In genomic region chr13:95601216-95601615, GRCh38 we compare ENCODE assay signal across 36 cellular contexts. TPM values are rescaled to one million over a fixed set of nuclear protein-coding genes. Genes with fewer than 3 reads are reported as not detected.
"Had no signal": no experiment of that assay in that cellular context is flagged by ENCODE, and none has a peak within 500 bp of the region (broad histone marks: within the 10 kb centered on the region; RNA-seq: fewer than 3 reads in every experiment).

No MANE protein-coding gene starts in this region.

- H3K4me1 Mint-ChIP-seq: activated B cell treated with CpG ODN at 0.5 μM for 24 hours; activated CD4-positive, alpha-beta T cell treated with anti-CD3 and anti-CD28 coated beads, Interleukin-2, amount 10 ng/mL, durations not matched to agents 24 days and 14 days; activated CD8-positive, alpha-beta memory T cell treated with anti-CD3 and anti-CD28 coated beads, Interleukin-2, amount 10 ng/mL, durations not matched to agents 7 days and 5 days; endodermal cell; T-cell had no signal

- H3K4me3 Mint-ChIP-seq: activated B cell treated with CpG ODN at 0.5 μM for 24 hours; activated CD4-positive, alpha-beta memory T cell treated with anti-CD3 and anti-CD28 coated beads for 36 hours; activated CD4-positive, alpha-beta T cell treated with anti-CD3 and anti-CD28 coated beads, Interleukin-2, amount 10 ng/mL, durations not matched to agents 24 days and 14 days; activated CD8-positive, alpha-beta memory T cell treated with anti-CD3 and anti-CD28 coated beads, Interleukin-2, amount 10 ng/mL, durations not matched to agents 7 days and 5 days; activated CD8-positive, alpha-beta T cell treated with anti-CD3 and anti-CD28 coated beads, Interleukin-2, amount 10 ng/mL, durations not matched to agents 7 days and 5 days; activated naive CD8-positive, alpha-beta T cell; activated T-helper 1 cell treated with anti-CD3 and anti-CD28 coated beads, Interleukin-12 subunit alpha, Interleukin-12 subunit beta, Interleukin-2, Interleukin-4 antibody, amounts not matched to agents 30 ng/mL and 10 ng/mL and 1 ng/mL, durations not matched to agents 14 hours and 24 hours and 36 hours; brain; endodermal cell; T-cell; T-helper 1 cell treated with Interleukin-12 subunit alpha and Interleukin-12 subunit beta and Interleukin-4 antibody, amounts not matched to agents 30 μg/mL and 1 μg/mL, for 36 hours had no signal

- ATAC-seq: activated CD4-positive, CD25-positive, alpha-beta regulatory T cell treated with anti-CD3 and anti-CD28 coated beads, Interleukin-2, amount 50 U/mL, for 24 hours; activated CD8-positive, alpha-beta memory T cell treated with anti-CD3 and anti-CD28 coated beads, Interleukin-2, amount 10 ng/mL, durations not matched to agents 7 days and 5 days; activated CD8-positive, alpha-beta T cell treated with anti-CD3 and anti-CD28 coated beads, Interleukin-2, amount 10 ng/mL, durations not matched to agents 7 days and 5 days; T-cell had no signal

- H3K4me3 ChIP-seq: ascending aorta, breast epithelium, cardiac muscle cell, colonic mucosa, dorsolateral prefrontal cortex, esophagus squamous epithelium had no signal

- H3K27ac ChIP-seq: ascending aorta, breast epithelium, cardiac muscle cell, colonic mucosa, dorsolateral prefrontal cortex, epithelial cell of prostate, esophagus squamous epithelium, WERI-Rb-1 had no signal

- H3K36me3 Mint-ChIP-seq: activated CD4-positive, alpha-beta memory T cell treated with anti-CD3 and anti-CD28 coated beads for 36 hours; activated CD8-positive, alpha-beta memory T cell treated with anti-CD3 and anti-CD28 coated beads, Interleukin-2, amount 10 ng/mL, durations not matched to agents 7 days and 5 days; activated naive CD8-positive, alpha-beta T cell; T-cell had no signal

- H3K9me3 Mint-ChIP-seq: activated B cell treated with CpG ODN at 0.5 μM for 24 hours; activated CD4-positive, alpha-beta memory T cell treated with anti-CD3 and anti-CD28 coated beads for 36 hours; activated CD4-positive, alpha-beta T cell treated with anti-CD3 and anti-CD28 coated beads, Interleukin-2, amount 10 ng/mL, durations not matched to agents 24 days and 14 days; activated T-helper 1 cell treated with anti-CD3 and anti-CD28 coated beads, Interleukin-12 subunit alpha, Interleukin-12 subunit beta, Interleukin-2, Interleukin-4 antibody, amounts not matched to agents 30 ng/mL and 10 ng/mL and 1 ng/mL, durations not matched to agents 14 hours and 24 hours and 36 hours; brain; endodermal cell; T-cell; T-helper 1 cell treated with Interleukin-12 subunit alpha and Interleukin-12 subunit beta and Interleukin-4 antibody, amounts not matched to agents 30 μg/mL and 1 μg/mL, for 36 hours had no signal

- H3K27me3 Mint-ChIP-seq: brain had no signal

- H3K9me3 ChIP-seq: ascending aorta, breast epithelium, colonic mucosa, esophagus squamous epithelium had no signal

- H3K27ac Mint-ChIP-seq: activated B cell treated with CpG ODN at 0.5 μM for 24 hours; activated CD4-positive, alpha-beta memory T cell treated with anti-CD3 and anti-CD28 coated beads for 36 hours; activated CD4-positive, alpha-beta T cell treated with anti-CD3 and anti-CD28 coated beads, Interleukin-2, amount 10 ng/mL, durations not matched to agents 24 days and 14 days; activated CD8-positive, alpha-beta memory T cell treated with anti-CD3 and anti-CD28 coated beads, Interleukin-2, amount 10 ng/mL, durations not matched to agents 7 days and 5 days; activated CD8-positive, alpha-beta T cell treated with anti-CD3 and anti-CD28 coated beads, Interleukin-2, amount 10 ng/mL, durations not matched to agents 7 days and 5 days; activated naive CD8-positive, alpha-beta T cell; activated T-helper 1 cell treated with anti-CD3 and anti-CD28 coated beads, Interleukin-12 subunit alpha, Interleukin-12 subunit beta, Interleukin-2, Interleukin-4 antibody, amounts not matched to agents 30 ng/mL and 10 ng/mL and 1 ng/mL, durations not matched to agents 14 hours and 24 hours and 36 hours; endodermal cell; T-cell; T-helper 1 cell treated with Interleukin-12 subunit alpha and Interleukin-12 subunit beta and Interleukin-4 antibody, amounts not matched to agents 30 μg/mL and 1 μg/mL, for 36 hours had no signal

- H3K4me1 ChIP-seq: ascending aorta, colonic mucosa had no signal

- H3K36me3 ChIP-seq: breast epithelium, colonic mucosa had no signal

- H3K27me3 ChIP-seq: ascending aorta, breast epithelium, cardiac muscle cell, colonic mucosa, dorsolateral prefrontal cortex, esophagus squamous epithelium had no signal

- DNase-seq: activated B cell treated with CpG ODN at 0.5 μM for 24 hours; activated CD4-positive, alpha-beta memory T cell treated with anti-CD3 and anti-CD28 coated beads for 36 hours; activated CD4-positive, alpha-beta T cell treated with anti-CD3 and anti-CD28 coated beads, Interleukin-2, amount 10 ng/mL, durations not matched to agents 24 days and 14 days; activated CD8-positive, alpha-beta memory T cell treated with anti-CD3 and anti-CD28 coated beads, Interleukin-2, amount 10 ng/mL, durations not matched to agents 7 days and 5 days; activated CD8-positive, alpha-beta memory T cell treated with anti-CD3 and anti-CD28 coated beads, Interleukin-2, amount 50 U/mL, for 4 hours; activated CD8-positive, alpha-beta T cell treated with anti-CD3 and anti-CD28 coated beads, Interleukin-2, amount 10 ng/mL, durations not matched to agents 7 days and 5 days; activated gamma-delta T cell; activated naive CD4-positive, alpha-beta T cell; activated naive CD4-positive, alpha-beta T cell treated with anti-CD3 and anti-CD28 coated beads, Interleukin-2, amount 50 U/mL, for 16 hours; activated T-cell treated with anti-CD3 and anti-CD28 coated beads, Interleukin-2, amount 50 U/mL, for 1 hour; activated T-cell treated with anti-CD3 and anti-CD28 coated beads, Interleukin-2, amount 50 U/mL, for 48 hours; central memory CD4-positive, alpha-beta T cell; cerebellar nuclear complex; colonic mucosa; dorsolateral prefrontal cortex; effector memory CD4-positive, alpha-beta T cell; endodermal cell; esophagus squamous epithelium; foreskin fibroblast; head of caudate nucleus; SW 1271; T-cell; T1000; WERI-Rb-1 had no signal

RNA-seq across cellular contexts. Expression of gene DZIP1, which starts 43.3 kb away (rescaled TPM):
- total RNA-seq: activated B cell treated with CpG ODN at 0.5 μM for 24 hours had no signal

RNA-seq across cellular contexts. Expression of gene CLDN10, which starts 48.7 kb away (rescaled TPM):
- total RNA-seq: activated B cell treated with CpG ODN at 0.5 μM for 24 hours; activated CD4-positive, alpha-beta memory T cell treated with anti-CD3 and anti-CD28 coated beads for 36 hours; activated CD4-positive, alpha-beta T cell treated with anti-CD3 and anti-CD28 coated beads, Interleukin-2, amount 10 ng/mL, durations not matched to agents 24 days and 14 days; activated CD8-positive, alpha-beta memory T cell treated with anti-CD3 and anti-CD28 coated beads for 36 hours; activated CD8-positive, alpha-beta memory T cell treated with anti-CD3 and anti-CD28 coated beads, Interleukin-2, amount 10 ng/mL, durations not matched to agents 7 days and 5 days; activated CD8-positive, alpha-beta T cell treated with anti-CD3 and anti-CD28 coated beads, Interleukin-2, amount 10 ng/mL, durations not matched to agents 7 days and 5 days; activated T-helper 1 cell treated with anti-CD3 and anti-CD28 coated beads, Interleukin-12 subunit alpha, Interleukin-12 subunit beta, Interleukin-2, Interleukin-4 antibody, amounts not matched to agents 30 ng/mL and 10 ng/mL and 1 ng/mL, durations not matched to agents 14 hours and 24 hours and 36 hours; fibroblast of lung; T-helper 2 cell treated with Interferon-gamma antibody and Interleukin-4, amounts not matched to agents 100 ng/mL and 5 ng/mL, for 36 hours had no signal
